Comparison of ENCODE assay signal across 8 cellular contexts in the genomic region with DNA sequence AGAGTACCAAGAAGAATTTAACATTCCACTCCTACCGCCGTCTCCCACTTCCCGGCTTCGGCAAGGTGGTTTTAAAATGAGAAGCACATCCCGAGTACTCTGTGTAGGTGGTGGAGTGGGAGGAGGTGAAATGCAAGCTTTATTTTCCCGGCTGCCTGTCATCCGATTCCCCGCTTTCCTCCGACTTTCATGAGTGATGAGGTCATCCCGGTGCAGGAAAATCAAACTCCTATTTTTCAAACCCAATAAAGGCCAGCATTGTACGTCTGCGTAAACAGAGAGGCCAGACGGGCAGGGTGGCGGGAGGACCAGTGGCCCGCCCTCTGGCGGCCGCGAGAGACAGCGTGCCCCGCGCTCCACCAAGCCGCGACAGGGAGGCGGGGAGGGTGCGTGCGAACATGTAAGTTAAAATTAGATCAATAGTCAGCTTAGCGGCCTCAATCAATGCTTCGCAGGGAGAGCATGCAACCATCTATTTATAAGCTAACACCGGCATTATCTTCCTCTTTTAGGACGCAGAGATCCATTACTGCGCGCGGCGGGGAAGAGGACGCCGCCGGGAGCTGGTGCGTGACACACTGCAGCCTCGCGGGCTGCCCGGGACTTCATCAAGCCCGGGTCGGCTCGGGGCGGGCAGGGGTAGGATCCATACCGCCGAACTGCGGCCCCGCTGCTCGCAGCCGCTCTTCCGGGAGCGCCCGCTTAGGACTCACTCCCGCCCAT.
A peak's percentile ranks its signal among the peaks of the same experiment; 100 is the strongest.
DNase-seq lines count a peak whose midpoint lies in the region; ATAC-seq and TF ChIP-seq lines count a peak whose summit lies in the region.

No MANE protein-coding gene starts in this region.

- no peaks in the 10 kb centered on the region for H3K9me3 ChIP-seq in right lobe of liver

- intact Hi-C loops in right lobe of liver (cut with DNase I) = no loop called here

- no peak overlapping the region for H3K27ac ChIP-seq in right lobe of liver

- no peak for TF ChIP-seq POLR2A in right lobe of liver (IDR thresholded peaks at IDR 0.05)

- H3K4me3 ChIP-seq in right lobe of liver = peak overlapping the region; percentile 45 to 55 (median 47)

- no peaks in the 10 kb centered on the region for H3K36me3 ChIP-seq in right lobe of liver

- DNase-seq in AG08396 (ENCODE audit: low spot score) = peak; percentile 89
- peak; percentile 38 for DNase-seq in NCI-H510A treated with DMSO at 0.1 percent for 48 hours (lab: John Stamatoyannopoulos, UW)
- DNase-seq in activated CD4-positive, alpha-beta T cell treated with anti-CD3 and anti-CD28 coated beads, Interleukin-2, amount 50 U/mL, for 24 hours (ENCODE audit: low read depth in 1 of 2, low spot score in 1 of 2) = peak; percentile 57
- DNase-seq in dermis blood vessel endothelial cell = peak; percentile 86
- peak; percentile 62 to 77 (median 69) for DNase-seq in right lobe of liver
- DNase-seq in stimulated activated CD4-positive, alpha-beta T cell treated with anti-CD3 and anti-CD28 coated beads, Interleukin-4, amount 100 ng/mL, for 1 hour = peak; percentile 75

- peak; percentile 95 for ATAC-seq in GM18909 (IDR thresholded peaks at IDR 0.05; ENCODE audit: poor library complexity, unreplicated experiment)
- peak; percentile 94 for ATAC-seq in HG03159 (IDR thresholded peaks at IDR 0.05; ENCODE audit: unreplicated experiment)
- peak; percentile 98 to 100 (median 99) for ATAC-seq in right lobe of liver

- peaks cover 0 to 3% of the 10 kb centered on the region in 2 donors for H3K27me3 ChIP-seq in right lobe of liver

- WGBS in right lobe of liver (ENCODE audit: insufficient coverage, low coverage, low lambda C conversion rate, missing lambda C conversion rate) = 6% methylated on average over 30 of the region's 55 CpGs

- TF ChIP-seq CTCF in right lobe of liver (IDR thresholded peaks at IDR 0.05) = peak; percentile 74 to 96 (median 90)

- peaks cover 0 to 10% (median 0%) of the 10 kb centered on the region in 4 donors for H3K4me1 ChIP-seq in right lobe of liver

Comparison
In these comparisons a context has a peak if more than half of its experiments do, and no peak if none do; other contexts are left out.
1. DNase-seq: peak in every context shown above with its lines; median percentile 89 in AG08396; 86 in dermis blood vessel endothelial cell; 75 in stimulated activated CD4-positive, alpha-beta T cell treated with anti-CD3 and anti-CD28 coated beads, Interleukin-4, amount 100 ng/mL, for 1 hour; 69 in right lobe of liver; 57 in activated CD4-positive, alpha-beta T cell treated with anti-CD3 and anti-CD28 coated beads, Interleukin-2, amount 50 U/mL, for 24 hours; 38 in NCI-H510A treated with DMSO at 0.1 percent for 48 hours.